ENCODE assay signal across 8 cellular contexts in the genomic region with DNA sequence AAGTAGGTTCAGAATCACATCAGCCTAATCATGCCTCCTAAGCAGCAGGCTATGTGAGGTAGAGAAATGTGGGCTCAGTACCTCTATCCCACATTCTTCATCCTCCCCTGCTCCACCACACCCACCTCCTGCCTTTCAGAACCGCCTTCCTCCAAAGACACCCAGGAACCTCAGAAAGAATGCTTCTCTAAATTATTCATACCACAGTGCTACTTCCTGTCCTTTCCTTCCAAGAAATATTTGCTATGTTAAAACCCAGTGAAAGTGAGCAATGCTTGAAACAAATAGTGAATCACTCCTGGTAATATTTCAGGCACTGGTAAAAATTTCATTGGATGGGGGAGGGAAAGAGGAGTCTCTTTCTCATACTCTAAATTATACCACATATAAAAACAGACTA. TPM values are rescaled to one million over a fixed set of nuclear protein-coding genes. Genes with fewer than 3 reads are reported as not detected.
DNase-seq lines count a peak whose midpoint lies in the region; ATAC-seq and TF ChIP-seq lines count a peak whose summit lies in the region.

No MANE protein-coding gene starts in this region.

- DNase-seq in SW480 (ENCODE audit: low spot score) (peak; percentile 30), fibroblast of gingiva (ENCODE audit: low read depth) (peak; percentile 53), left ventricle myocardium superior (no peak)
- peak; percentile 46 for DNase-seq in stimulated activated CD4-positive, alpha-beta T cell treated with anti-CD3 and anti-CD28 coated beads, Interleukin-4, amount 100 ng/mL, for 24 hours

- CTCF ChIA-PET in HEK293 (lab: Yijun Ruan, JAX): no interaction called here

- H3K36me3 ChIP-seq in HEK293 (ENCODE audit: control insufficient read depth in 2 of 2, insufficient read depth in 1 of 2, low read length in 2 of 2): no peaks in the 10 kb centered on the region

- H3K4me3 ChIP-seq in HEK293 (ENCODE audit: low read depth, low read length): no peak overlapping the region

- H3K4me1 ChIP-seq in HEK293 (ENCODE audit: control insufficient read depth, insufficient read depth, low read length): no peaks in the 10 kb centered on the region

- POLR2A ChIA-PET in HEK293 (lab: Yijun Ruan, JAX): no interaction called here

- intact Hi-C loops in left ventricle myocardium superior (cut with micrococcal nuclease): no loop called here

- H3K9me3 ChIP-seq in HEK293 (ENCODE audit: control insufficient read depth, insufficient read depth, low read depth, low read length): no peaks in the 10 kb centered on the region

- no peak overlapping the region for H3K27ac ChIP-seq in HEK293 (ENCODE audit: extremely low read depth, low read depth, low read length)

- ATAC-seq in HG03521 (IDR thresholded peaks at IDR 0.05; ENCODE audit: unreplicated experiment) (no peak), GM18520 (IDR thresholded peaks at IDR 0.05; ENCODE audit: unreplicated experiment) (no peak), left ventricle myocardium superior (no peak), GM18502 (IDR thresholded peaks at IDR 0.05; ENCODE audit: poor library complexity, unreplicated experiment) (no peak)

- no peak for TF ChIP-seq CTCF in HEK293 (tag by site-specific recombination; IDR thresholded peaks at IDR 0.05)

TF ChIP-seq in HEK293, 187 proteins besides CTCF, POLR2A, EP300 and RAD21:
- TF ChIP-seq EGR2 (tag by site-specific recombination; IDR thresholded peaks at IDR 0.05; ENCODE audit: low read depth) (0 out of 2 replicates have a peak, but pooled peaks have one; percentile 6), ZNF214 (tag by site-specific recombination; IDR thresholded peaks at IDR 0.05; ENCODE audit: borderline replicate concordance) (no peak), ZSCAN16 (tag by site-specific recombination; IDR thresholded peaks at IDR 0.05) (no peak), ZNF792 (tag by site-specific recombination; IDR thresholded peaks at IDR 0.05) (no peak), ZFHX2 (tag by site-specific recombination; conservative IDR thresholded peaks at IDR 0.05) (peak; percentile 36)

RNA-seq across cellular contexts. Expression of gene CREB1, which starts 24.0 kb away (rescaled TPM):
- 51.0 TPM for total RNA-seq in left ventricle myocardium superior
